21 cellular contexts compared by ENCODE assay signal in the genomic region with DNA sequence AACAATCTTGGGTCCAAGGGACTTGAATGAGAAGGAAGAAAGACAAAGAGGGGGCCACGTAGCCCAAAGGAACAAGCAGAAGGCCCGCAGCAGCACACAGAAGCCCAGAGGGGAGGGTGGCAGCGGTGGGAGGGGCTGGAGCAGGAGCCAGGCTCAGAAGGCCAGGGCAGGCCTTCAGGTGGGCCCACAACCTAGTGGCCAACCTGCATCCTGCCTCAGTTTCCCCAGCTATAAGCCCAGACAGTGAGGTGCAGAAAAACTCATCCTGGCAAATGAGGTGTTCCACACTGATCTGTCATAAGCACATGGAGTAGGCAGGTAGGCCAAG.
"Had no signal": no experiment of that assay in that cellular context is flagged by ENCODE, and none has a peak within 500 bp of the region (broad histone marks: within the 10 kb centered on the region; RNA-seq: fewer than 3 reads in every experiment).

No MANE protein-coding gene starts in this region.

- H3K9me3 Mint-ChIP-seq: immature natural killer cell; naive thymus-derived CD4-positive, alpha-beta T cell; T-cell had no signal

- H3K36me3 ChIP-seq: cardiac muscle cell, right atrium auricular region, upper lobe of left lung had no signal

- H3K27ac Mint-ChIP-seq: immature natural killer cell, T-cell had no signal

- ATAC-seq: activated CD4-positive, CD25-positive, alpha-beta regulatory T cell treated with anti-CD3 and anti-CD28 coated beads, Interleukin-2, amount 50 U/mL, for 24 hours; mucosa of descending colon; naive thymus-derived CD4-positive, alpha-beta T cell; T-cell had no signal

- H3K4me3 Mint-ChIP-seq: immature natural killer cell; naive thymus-derived CD4-positive, alpha-beta T cell; T-cell had no signal

- DNase-seq: activated naive CD4-positive, alpha-beta T cell; activated T-cell treated with anti-CD3 and anti-CD28 coated beads for 4 hours; effector CD4-positive, alpha-beta T cell; esophagus squamous epithelium; foreskin fibroblast; glutamatergic neuron; immature natural killer cell; left cardiac atrium; naive thymus-derived CD4-positive, alpha-beta T cell; stimulated activated CD4-positive, alpha-beta T cell treated with anti-CD3 and anti-CD28 coated beads, Interleukin-4, amount 100 ng/mL, for 4 hours; stimulated activated CD8-positive, alpha-beta memory T cell treated with anti-CD3 and anti-CD28 coated beads, Interleukin-4, amount 100 ng/mL, for 48 hours; stimulated activated naive CD4-positive, alpha-beta T cell treated with Interleukin-2 at 50 U/mL for 16 hours; T-cell; T-helper 9 cell; upper lobe of left lung had no signal

- H3K9me3 ChIP-seq: esophagus squamous epithelium, mucosa of descending colon, right atrium auricular region, upper lobe of left lung had no signal

- H3K27me3 ChIP-seq: cardiac muscle cell, esophagus squamous epithelium, right atrium auricular region, upper lobe of left lung had no signal

- H3K27ac ChIP-seq: cardiac muscle cell had no signal

- H3K4me3 ChIP-seq: cardiac muscle cell, esophagus squamous epithelium, lung, mucosa of descending colon, right atrium auricular region, skin epidermis, upper lobe of left lung had no signal

- H3K36me3 Mint-ChIP-seq: T-cell had no signal
